Comparison of ENCODE assay signal across 8 cellular contexts in the genomic region with DNA sequence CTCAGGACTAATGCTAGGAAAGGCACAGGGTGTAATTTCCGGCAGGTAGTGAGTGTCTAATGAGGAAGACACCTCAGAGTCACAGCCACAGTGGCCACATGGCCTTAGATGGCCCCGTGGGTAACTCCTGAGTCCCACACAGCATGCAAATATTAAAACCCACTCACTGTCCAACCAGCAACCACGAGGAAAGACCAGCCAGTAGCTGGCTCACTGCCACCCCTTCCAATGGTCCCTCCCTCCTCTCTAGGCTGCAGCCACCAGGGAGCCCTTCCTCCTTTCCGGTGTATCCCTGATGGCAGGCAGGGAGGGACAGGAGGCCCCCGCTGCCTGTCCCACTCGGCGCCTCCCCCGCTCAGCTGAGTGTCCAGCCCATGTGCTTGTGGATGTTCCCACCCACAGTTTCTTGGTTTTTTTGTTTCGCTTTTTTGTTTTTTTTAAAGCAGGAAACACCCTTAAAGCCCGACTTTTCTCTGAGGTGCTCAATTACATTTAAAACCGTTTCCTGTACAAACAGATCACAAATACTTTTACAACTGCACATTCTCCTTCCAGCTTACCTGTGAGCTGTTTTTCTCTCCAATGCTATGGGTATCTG. TPM values are rescaled to one million over a fixed set of nuclear protein-coding genes. Genes with fewer than 3 reads are reported as not detected.
DNase-seq lines count a peak whose midpoint lies in the region; ATAC-seq and TF ChIP-seq lines count a peak whose summit lies in the region.

No MANE protein-coding gene starts in this region.

- DNase-seq in activated CD4-positive, alpha-beta T cell treated with anti-CD3 and anti-CD28 coated beads, Interleukin-2, amount 50 U/mL, for 4 hours = peak; percentile 5 to 26
- DNase-seq in cardiac muscle cell (ENCODE audit: low read depth in 1 of 2, low spot score in 1 of 2) (peak in 1 of 2 donors; percentile 67), WERI-Rb-1 (no peak), AG08395 (ENCODE audit: low spot score) (no peak), NCI-H748 treated with DMSO at 0.1 percent for 48 hours (lab: John Stamatoyannopoulos, UW) (no peak)
- DNase-seq in stimulated activated effector memory CD8-positive, alpha-beta T cell treated with anti-CD3 and anti-CD28 coated beads, Interleukin-12 subunit alpha, Interleukin-12 subunit beta, amount 100 ng/mL, for 72 hours (ENCODE audit: low spot score in 2 of 2) = no peak

- peak; percentile 58 for ATAC-seq in HG02678 (IDR thresholded peaks at IDR 0.05; ENCODE audit: unreplicated experiment)
- peak; percentile 76 for ATAC-seq in stimulated activated effector memory CD8-positive, alpha-beta T cell treated with anti-CD3 and anti-CD28 coated beads, Interleukin-12 subunit alpha, Interleukin-12 subunit beta, amount 100 ng/mL, for 72 hours
- no peak for ATAC-seq in HG03159 (IDR thresholded peaks at IDR 0.05; ENCODE audit: unreplicated experiment)

- H3K4me1 ChIP-seq in cardiac muscle cell (ENCODE audit: low read depth) = peaks cover 38% of the 10 kb centered on the region

- H3K4me3 Mint-ChIP-seq in stimulated activated effector memory CD8-positive, alpha-beta T cell treated with anti-CD3 and anti-CD28 coated beads, Interleukin-12 subunit alpha, Interleukin-12 subunit beta, amount 100 ng/mL, for 72 hours = peak overlapping the region; percentile 67

- peaks cover 64% of the 10 kb centered on the region for H3K36me3 ChIP-seq in cardiac muscle cell
- H3K36me3 ChIP-seq in WERI-Rb-1 = peaks cover 42% of the 10 kb centered on the region

- H3K9me3 ChIP-seq in cardiac muscle cell (ENCODE audit: low read depth) (no peaks in the 10 kb centered on the region), WERI-Rb-1 (ENCODE audit: severe bottlenecking) (no peaks in the 10 kb centered on the region)

- no peaks in the 10 kb centered on the region for H3K9me3 Mint-ChIP-seq in stimulated activated effector memory CD8-positive, alpha-beta T cell treated with anti-CD3 and anti-CD28 coated beads, Interleukin-12 subunit alpha, Interleukin-12 subunit beta, amount 100 ng/mL, for 72 hours

- TF ChIP-seq CTCF in cardiac muscle cell (IDR thresholded peaks at IDR 0.05; ENCODE audit: low read depth, low read length) (no peak), WERI-Rb-1 (IDR thresholded peaks at IDR 0.05; ENCODE audit: low read depth, low read length) (no peak)

- H3K27ac ChIP-seq in cardiac muscle cell (peak overlapping the region; percentile 72), WERI-Rb-1 (no peak overlapping the region)

- H3K36me3 Mint-ChIP-seq in stimulated activated effector memory CD8-positive, alpha-beta T cell treated with anti-CD3 and anti-CD28 coated beads, Interleukin-12 subunit alpha, Interleukin-12 subunit beta, amount 100 ng/mL, for 72 hours = peaks cover 98% of the 10 kb centered on the region

- H3K4me3 ChIP-seq in cardiac muscle cell (no peak overlapping the region), WERI-Rb-1 (ENCODE audit: low read depth, low read length) (no peak overlapping the region)

- H3K27me3 ChIP-seq in cardiac muscle cell (no peaks in the 10 kb centered on the region), WERI-Rb-1 (ENCODE audit: insufficient read depth, low read depth, severe bottlenecking) (no peaks in the 10 kb centered on the region)

- H3K27ac Mint-ChIP-seq in stimulated activated effector memory CD8-positive, alpha-beta T cell treated with anti-CD3 and anti-CD28 coated beads, Interleukin-12 subunit alpha, Interleukin-12 subunit beta, amount 100 ng/mL, for 72 hours = peak overlapping the region; percentile 85

- H3K4me1 Mint-ChIP-seq in stimulated activated effector memory CD8-positive, alpha-beta T cell treated with anti-CD3 and anti-CD28 coated beads, Interleukin-12 subunit alpha, Interleukin-12 subunit beta, amount 100 ng/mL, for 72 hours = peaks cover 70% of the 10 kb centered on the region

RNA-seq across cellular contexts. Expression of gene BNIP3, which starts 9.2 kb away (rescaled TPM):
- total RNA-seq in cardiac muscle cell = 1,301 and 1,791 TPM in 2 replicates
- polyA plus RNA-seq in cardiac muscle cell = 675 and 686 TPM in 2 replicates

Comparison
In these comparisons a context has a peak if more than half of its experiments do, and no peak if none do; other contexts are left out.
1. DNase-seq: peak in activated CD4-positive, alpha-beta T cell treated with anti-CD3 and anti-CD28 coated beads, Interleukin-2, amount 50 U/mL, for 4 hours (2 of 2); none in stimulated activated effector memory CD8-positive, alpha-beta T cell treated with anti-CD3 and anti-CD28 coated beads, Interleukin-12 subunit alpha, Interleukin-12 subunit beta, amount 100 ng/mL, for 72 hours (0 of 2), WERI-Rb-1 (single experiment), AG08395 (single experiment) and NCI-H748 treated with DMSO at 0.1 percent for 48 hours (single experiment).